15 cellular contexts compared by ENCODE assay signal in the genomic region with DNA sequence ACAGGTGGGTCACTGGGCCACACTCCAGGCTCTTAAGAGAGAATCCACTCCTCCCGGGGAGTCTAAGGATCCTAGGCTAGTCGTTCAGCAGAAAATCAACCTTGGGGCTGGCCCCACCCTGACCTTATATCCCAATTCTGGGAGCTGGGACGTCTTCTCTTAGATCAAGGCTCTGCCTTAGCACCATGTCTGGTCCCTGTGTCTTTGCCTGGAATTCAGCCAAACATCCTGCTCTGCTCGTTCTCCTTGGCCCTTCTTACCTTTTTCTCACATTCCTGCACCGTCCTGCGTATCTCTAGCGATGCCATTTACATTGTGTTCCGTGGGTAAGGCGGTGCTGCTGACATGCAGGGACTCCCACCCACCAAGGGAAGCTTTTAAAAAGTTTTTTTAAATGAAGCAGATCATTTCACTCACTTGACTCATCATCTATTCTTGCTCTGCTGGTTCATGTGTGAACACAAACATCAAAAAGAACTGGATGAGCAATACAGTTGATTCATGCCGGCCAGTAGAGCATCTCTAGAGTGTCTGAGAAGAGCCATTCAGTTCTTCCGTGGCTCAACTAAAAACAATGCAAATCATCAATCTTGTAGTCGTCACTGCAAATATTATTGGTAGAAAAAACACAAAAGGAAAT. TPM values are rescaled to one million over a fixed set of nuclear protein-coding genes. Genes with fewer than 3 reads are reported as not detected.
DNase-seq lines count a peak whose midpoint lies in the region; ATAC-seq, FAIRE-seq and TF ChIP-seq lines count a peak whose summit lies in the region.
"Had no signal": no experiment of that assay in that cellular context is flagged by ENCODE, and none has a peak within 500 bp of the region (broad histone marks: within the 10 kb centered on the region; RNA-seq: fewer than 3 reads in every experiment).

No MANE protein-coding gene starts in this region.

- peaks cover 11% of the 10 kb centered on the region for H3K4me1 ChIP-seq in GM23248 (ENCODE audit: insufficient read depth)
- no peaks in the 10 kb centered on the region for H3K4me1 ChIP-seq in small intestine (ENCODE audit: control insufficient read depth in 2 of 2, insufficient read depth in 1 of 2, low read depth in 1 of 2, low read length in 1 of 2)
- H3K4me1 ChIP-seq: left lung, vagina had no signal

- H3K27me3 ChIP-seq in GM23248 (replicated peaks; ENCODE audit: insufficient read depth) = peaks cover 33% of the 10 kb centered on the region
- H3K27me3 ChIP-seq in small intestine (ENCODE audit: control insufficient read depth in 2 of 2, insufficient read depth in 2 of 2, low read length in 2 of 2) = no peaks in the 10 kb centered on the region
- H3K27me3 ChIP-seq: vagina had no signal

- H3F3A ChIP-seq in GM23248 (ENCODE audit: insufficient read depth) = peaks cover 5% of the 10 kb centered on the region; the same call in 1 of the 2 replicates

- H3K79me2 ChIP-seq in GM23248 (ENCODE audit: insufficient read depth) = no peaks in the 10 kb centered on the region

- POLR2A ChIA-PET in HEK293T (lab: Yijun Ruan, JAX) = no interaction called here

- TF ChIP-seq CTCF in foreskin fibroblast (IDR thresholded peaks at IDR 0.05; ENCODE audit: low read depth, low read length) = no peak

- H3K4me3 ChIP-seq in GM23248 (no peak overlapping the region), foreskin fibroblast (ENCODE audit: low read depth in 1 of 2, low read length in 2 of 2) (no peak overlapping the region), small intestine (ENCODE audit: low read depth in 1 of 2, low read length in 2 of 2) (no peak overlapping the region)
- H3K4me3 ChIP-seq: K562, left lung, vagina had no signal

- peak overlapping the region; percentile 31 for H3K4me2 ChIP-seq in GM23248 (ENCODE audit: unreplicated experiment)

- no peaks in the 10 kb centered on the region for H3K9me3 ChIP-seq in GM23248 (ENCODE audit: low read depth)
- no peaks in the 10 kb centered on the region for H3K9me3 ChIP-seq in small intestine (ENCODE audit: control insufficient read depth, low read depth)
- H3K9me3 ChIP-seq: left lung, vagina had no signal

- H4K20me1 ChIP-seq in GM23248 (ENCODE audit: insufficient read depth) = no peaks in the 10 kb centered on the region

- H2AFZ ChIP-seq in GM23248 = no peak overlapping the region

- CTCF ChIA-PET in HEK293T (lab: Yijun Ruan, JAX) = interaction anchor here (0.5 kb wide), 1 partner anchor 121 kb away, joined by 3 read pairs; no protein-coding TSS in a partner anchor

- no peak overlapping the region for H3K27ac ChIP-seq in GM23248
- H3K27ac ChIP-seq in small intestine (ENCODE audit: low read depth in 1 of 2, low read length in 1 of 2) = no peak overlapping the region
- H3K27ac ChIP-seq: left lung, vagina had no signal

- DNase-seq in A172 (ENCODE audit: low spot score) (peak; percentile 70), GM23248 (peak; percentile 93), T1000 (lab: John Stamatoyannopoulos, UW) (peak; percentile 32), foreskin fibroblast (peak; percentile 38 to 40), HEK293T (ENCODE audit: extremely low spot score) (no peak), RPMI8226 (no peak), small intestine (no peak)
- DNase-seq: left lung; NCI-H1930; stimulated activated CD4-positive, alpha-beta T cell treated with anti-CD3 and anti-CD28 coated beads, Interleukin-12 subunit alpha, Interleukin-12 subunit beta, amount 100 ng/mL, for 4 hours; T-cell had no signal

- H3K9me2 ChIP-seq in GM23248 (ENCODE audit: insufficient read depth) = no peaks in the 10 kb centered on the region

- no peak for ATAC-seq in HG03354 (IDR thresholded peaks at IDR 0.05; ENCODE audit: poor library complexity, severe bottlenecking, unreplicated experiment)
- ATAC-seq: K562, left lung, T-cell had no signal

- H3K36me3 ChIP-seq in GM23248 (ENCODE audit: low read depth) = no peaks in the 10 kb centered on the region
- no peaks in the 10 kb centered on the region for H3K36me3 ChIP-seq in small intestine (ENCODE audit: control insufficient read depth in 2 of 2, insufficient read depth in 2 of 2, low read length in 2 of 2)
- H3K36me3 ChIP-seq: left lung, vagina had no signal

- 20 to 23% methylated on average over 12 of the region's 12 CpGs for WGBS in GM23248 (ENCODE audit: low coverage in 1 of 2, low lambda C conversion rate in 2 of 2, missing lambda C conversion rate in 2 of 2), 2 experiments
- 67 to 71% (median 67%) methylated on average over 12 of the region's 12 CpGs for WGBS in small intestine, 3 donors

- no peak for FAIRE-seq in small intestine (lab: Jason Lieb, UNC)
- FAIRE-seq: K562 had no signal

- H3K9ac ChIP-seq in GM23248 = no peak overlapping the region

- in situ Hi-C loops in GM23248 (cut with MboI) = no loop called here

TF ChIP-seq in HEK293T, 16 proteins besides CTCF, POLR2A, EP300 and RAD21:
- TF ChIP-seq ELF4 (IDR thresholded peaks at IDR 0.05) = no peak
- TF ChIP-seq FOXK2 (IDR thresholded peaks at IDR 0.05) = no peak

RNA-seq across cellular contexts. Expression of gene KCNK13, which starts 50.2 kb away (rescaled TPM):
- total RNA-seq in A172 (2014; rRNA removed; shearing (Covaris generic)) = not detected in 2 replicates
- not detected in 2 replicates for total RNA-seq in GM23248 (2014; rRNA removed; shearing (Covaris generic))
- polyA plus RNA-seq in GM23248 (2016; fragmentation: Nextera tagmentation; extraction: Ambion mirVana) (not detected in 2 replicates), small intestine (under 1 TPM in 2 of 3 donors, not detected in 1; 0.15 to 0.54 TPM)
- total RNA-seq: B cell, T-cell, vagina had no signal

Comparison
In these comparisons a context has a peak if more than half of its experiments do, and no peak if none do; other contexts are left out.
1. DNase-seq: peak in A172 (single experiment), GM23248 (single experiment), T1000 (single experiment) and foreskin fibroblast (2 of 2); none in HEK293T (single experiment), RPMI8226 (single experiment) and small intestine (single experiment).